ENCODE assay signal across 10 cellular contexts in the genomic region with DNA sequence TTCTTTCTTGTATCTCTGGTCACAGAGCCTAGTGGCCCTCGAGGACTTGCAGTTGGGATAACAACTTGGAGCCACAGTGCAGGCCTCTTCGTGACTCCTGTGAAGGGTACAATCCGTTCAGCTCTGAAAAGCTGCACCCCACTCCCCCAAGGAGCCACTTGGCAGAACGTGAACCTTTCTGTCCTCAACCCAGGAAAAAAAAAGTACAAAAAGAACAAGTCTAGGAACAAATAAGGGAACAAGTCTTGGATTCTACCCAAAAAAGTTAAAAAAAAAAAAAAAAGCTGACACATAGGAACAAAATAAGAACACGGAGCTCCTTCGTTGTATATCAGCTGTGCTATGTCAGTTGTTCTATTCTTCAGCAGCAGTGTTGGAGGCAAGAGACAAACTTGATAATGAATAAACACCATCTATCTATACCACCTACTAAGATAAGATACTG.
A peak's percentile ranks its signal among the peaks of the same experiment; 100 is the strongest.
DNase-seq lines count a peak whose midpoint lies in the region; ATAC-seq and TF ChIP-seq lines count a peak whose summit lies in the region.
"Had no signal": no experiment of that assay in that cellular context is flagged by ENCODE, and none has a peak within 500 bp of the region (broad histone marks: within the 10 kb centered on the region; RNA-seq: fewer than 3 reads in every experiment).

No MANE protein-coding gene starts in this region.

- H2AFZ ChIP-seq in PC-9 = no peak overlapping the region

- H3K36me3 ChIP-seq in esophagus muscularis mucosa (peaks cover 66 to 90% (median 79%) of the 10 kb centered on the region in 4 donors), muscle layer of colon (ENCODE audit: insufficient read depth, low read length) (peaks cover 24% of the 10 kb centered on the region), thymus (ENCODE audit: control insufficient read depth, insufficient read depth) (peaks cover 66% of the 10 kb centered on the region), PC-9 (ENCODE audit: low read depth) (no peaks in the 10 kb centered on the region)
- H3K36me3 ChIP-seq: SJCRH30 had no signal

- H3K9me2 ChIP-seq in PC-9 (ENCODE audit: insufficient read depth) = no peaks in the 10 kb centered on the region

- CTCF ChIA-PET in PC-9 (lab: Charles Lee) = interaction anchor here (0.7 to 1.4 kb wide), 2 partner anchors 12 to 34 kb away, joined by 4 to 8 read pairs; no protein-coding TSS in a partner anchor

- TF ChIP-seq CTCF in esophagus muscularis mucosa (IDR thresholded peaks at IDR 0.05) (no peak), omental fat pad (IDR thresholded peaks at IDR 0.05) (no peak), GM10266 (IDR thresholded peaks at IDR 0.05; ENCODE audit: control insufficient read depth, insufficient read depth, low read depth, missing control alignments) (no peak), PC-9 (conservative IDR thresholded peaks at IDR 0.05) (no peak)

- H3K27ac Mint-ChIP-seq in T-helper 2 cell treated with Interferon-gamma antibody and Interleukin-4, amounts not matched to agents 5 μg/mL and 100 μg/mL, for 36 hours = peak overlapping the region; percentile 20

- no peak for ATAC-seq in omental fat pad (ENCODE audit: low FRiP score)

- no peaks in the 10 kb centered on the region for H3K79me2 ChIP-seq in PC-9 (ENCODE audit: low read depth)

- TF ChIP-seq EP300 in esophagus muscularis mucosa (IDR thresholded peaks at IDR 0.05) = peak; percentile 93

- H3K9me3 Mint-ChIP-seq in T-helper 2 cell treated with Interferon-gamma antibody and Interleukin-4, amounts not matched to agents 5 μg/mL and 100 μg/mL, for 36 hours = no peaks in the 10 kb centered on the region

- DNase-seq in T-helper 2 cell treated with Interferon-gamma antibody and Interleukin-4, amounts not matched to agents 5 μg/mL and 100 μg/mL, for 36 hours (ENCODE audit: low spot score) = no peak
- DNase-seq in T-helper 2 cell = no peak
- DNase-seq in esophagus muscularis mucosa (ENCODE audit: extremely low spot score) = no peak
- no peak for DNase-seq in omental fat pad (ENCODE audit: low spot score)
- no peak for DNase-seq in GM10266 (ENCODE audit: extremely low spot score)
- no peak for DNase-seq in PC-9
- DNase-seq: 8988T, SJCRH30 had no signal

- no peak overlapping the region for H3K9ac ChIP-seq in muscle layer of colon (ENCODE audit: low read length)

- H3K27me3 ChIP-seq in esophagus muscularis mucosa (no peaks in the 10 kb centered on the region), muscle layer of colon (ENCODE audit: control insufficient read depth in 1 of 2, insufficient read depth in 2 of 2, low read length in 2 of 2) (no peaks in the 10 kb centered on the region), thymus (ENCODE audit: control insufficient read depth, insufficient read depth) (no peaks in the 10 kb centered on the region), PC-9 (ENCODE audit: insufficient read depth, low read depth) (no peaks in the 10 kb centered on the region)
- H3K27me3 ChIP-seq: SJCRH30 had no signal

- no peak overlapping the region for H3K4me3 Mint-ChIP-seq in T-helper 2 cell treated with Interferon-gamma antibody and Interleukin-4, amounts not matched to agents 5 μg/mL and 100 μg/mL, for 36 hours

- H3K36me3 Mint-ChIP-seq in T-helper 2 cell treated with Interferon-gamma antibody and Interleukin-4, amounts not matched to agents 5 μg/mL and 100 μg/mL, for 36 hours (ENCODE audit: low read depth) = peaks cover 37% of the 10 kb centered on the region

- H3K27ac ChIP-seq in esophagus muscularis mucosa (replicated peaks in 1 of 4) (peak overlapping the region; percentile 84 to 98 (median 87)), muscle layer of colon (ENCODE audit: low read depth, low read length) (peak overlapping the region; percentile 47), thymus (ENCODE audit: low read depth) (peak overlapping the region; percentile 84), PC-9 (no peak overlapping the region)
- H3K27ac ChIP-seq: SJCRH30 had no signal

- no peak overlapping the region for H3K4me2 ChIP-seq in PC-9

- peaks cover under 1% of the 10 kb centered on the region; the same call in 1 of the 2 replicates for H3F3A ChIP-seq in PC-9 (ENCODE audit: insufficient read depth, low read depth)

- POLR2A ChIA-PET in PC-9 (lab: Charles Lee; ENCODE audit: unreplicated experiment) = interaction anchor here (0.7 kb wide), 1 partner anchor 103 kb away, joined by 7 read pairs; no protein-coding TSS in a partner anchor

- H3K4me3 ChIP-seq in esophagus muscularis mucosa (no peak overlapping the region), muscle layer of colon (ENCODE audit: low read depth in 1 of 2, low read length in 2 of 2) (no peak overlapping the region), thymus (ENCODE audit: low read length) (no peak overlapping the region), PC-9 (no peak overlapping the region)
- H3K4me3 ChIP-seq: SJCRH30 had no signal

- peak; percentile 14 for TF ChIP-seq POLR2A in esophagus muscularis mucosa (IDR thresholded peaks at IDR 0.05; ENCODE audit: low read depth)

- H3K4me1 ChIP-seq in esophagus muscularis mucosa (peaks cover 69 to 100% (median 99%) of the 10 kb centered on the region in 4 donors), muscle layer of colon (ENCODE audit: insufficient read depth, low read length) (peaks cover 40% of the 10 kb centered on the region), thymus (ENCODE audit: control insufficient read depth, insufficient read depth, low read length) (peaks cover 3% of the 10 kb centered on the region), PC-9 (replicated peaks; ENCODE audit: insufficient read depth) (peaks cover 19% of the 10 kb centered on the region)
- H3K4me1 ChIP-seq: SJCRH30 had no signal

- H3K4me1 Mint-ChIP-seq in T-helper 2 cell treated with Interferon-gamma antibody and Interleukin-4, amounts not matched to agents 5 μg/mL and 100 μg/mL, for 36 hours (ENCODE audit: low read depth) = peaks cover 36% of the 10 kb centered on the region

- H3K27me3 Mint-ChIP-seq in T-helper 2 cell treated with Interferon-gamma antibody and Interleukin-4, amounts not matched to agents 5 μg/mL and 100 μg/mL, for 36 hours (ENCODE audit: low read depth) = no peaks in the 10 kb centered on the region

- intact Hi-C loops in esophagus muscularis mucosa (cut with DNase I) = no loop called here
- intact Hi-C loops in PC-9 (cut with micrococcal nuclease; ENCODE audit: unreplicated experiment) = no loop called here

- 11% methylated on average over 6 of the region's 6 CpGs for WGBS in esophagus muscularis mucosa
- 93% methylated on average over 6 of the region's 6 CpGs for WGBS in thymus

- BruUV-seq in PC-9 (replicated peaks; lab: Mats Ljungman, UMichigan) = no TSS peak

- H4K20me1 ChIP-seq in PC-9 (ENCODE audit: insufficient read depth) = no peaks in the 10 kb centered on the region

- H3K9me3 ChIP-seq in esophagus muscularis mucosa = no peaks in the 10 kb centered on the region
- H3K9me3 ChIP-seq in muscle layer of colon (ENCODE audit: low read length) = no peaks in the 10 kb centered on the region
- H3K9me3 ChIP-seq in thymus (ENCODE audit: control insufficient read depth) = no peaks in the 10 kb centered on the region
- H3K9me3 ChIP-seq in PC-9 (ENCODE audit: insufficient read depth, low read depth) = no peaks in the 10 kb centered on the region
- H3K9me3 ChIP-seq: SJCRH30 had no signal
